In the genomic region with DNA sequence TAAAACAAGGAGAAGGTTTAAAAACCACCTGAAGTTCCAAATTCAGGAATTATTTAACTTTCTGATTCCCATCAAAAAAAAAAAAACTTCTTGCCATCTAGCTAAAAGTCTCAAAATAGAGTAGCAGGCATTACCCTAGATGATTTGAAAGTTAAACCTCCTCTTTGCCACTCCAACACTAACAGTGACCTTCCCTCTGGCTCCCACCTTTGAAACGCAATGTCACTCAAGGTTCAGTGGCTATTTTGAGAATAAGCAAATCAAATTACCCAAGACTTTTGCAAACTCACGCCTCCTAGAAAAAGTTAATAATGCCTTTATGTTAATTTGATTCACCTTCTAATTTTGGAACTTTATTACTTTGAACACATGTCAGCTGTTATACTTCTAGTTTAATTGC, we compare ENCODE assay signal across 29 cellular contexts.
"Had no signal": no experiment of that assay in that cellular context is flagged by ENCODE, and none has a peak within 500 bp of the region (broad histone marks: within the 10 kb centered on the region; RNA-seq: fewer than 3 reads in every experiment).

No MANE protein-coding gene starts in this region.

- H3K36me3 Mint-ChIP-seq: memory B cell; naive B cell; natural killer cell treated with Interleukin-12 subunit alpha and Interleukin-12 subunit beta and Interleukin-15 and Interleukin-18, amount 100 ng/mL, for 72 hours; stimulated activated naive B cell treated with anti-CD40 and anti-IgM and Interleukin-4, amounts not matched to agents 10 μg/mL and 1 μg/mL and 100 μg/mL, for 72 hours had no signal

- H3K36me3 ChIP-seq: esophagus muscularis mucosa, neutrophil, pancreas, sigmoid colon, spleen, thoracic aorta, tibial nerve, upper lobe of left lung had no signal

- ATAC-seq: foreskin keratinocyte; left lobe of liver; mucosa of descending colon; natural killer cell treated with Interleukin-12 subunit alpha and Interleukin-12 subunit beta and Interleukin-15 and Interleukin-18, amount 100 ng/mL, for 72 hours; pancreas; right cardiac atrium; stimulated activated naive B cell treated with anti-CD40 and anti-IgM and Interleukin-4, amounts not matched to agents 10 μg/mL and 1 μg/mL and 100 μg/mL, for 72 hours had no signal

- H3K4me3 ChIP-seq: dorsolateral prefrontal cortex, esophagus muscularis mucosa, lung, mucosa of descending colon, pancreas, sigmoid colon, skin epidermis, spleen, thoracic aorta, tibial nerve, upper lobe of left lung had no signal

- H3K27ac ChIP-seq: dorsolateral prefrontal cortex, foreskin keratinocyte, neutrophil, pancreas, skin epidermis, spleen, thoracic aorta, tibial nerve, upper lobe of left lung had no signal

- FAIRE-seq: keratinocyte, urothelium cell line had no signal

- H3K9me3 ChIP-seq: esophagus muscularis mucosa, mucosa of descending colon, neutrophil, pancreas, sigmoid colon, spleen, thoracic aorta, tibial nerve, upper lobe of left lung had no signal

- H3K4me3 Mint-ChIP-seq: memory B cell; naive B cell; natural killer cell treated with Interleukin-12 subunit alpha and Interleukin-12 subunit beta and Interleukin-15 and Interleukin-18, amount 100 ng/mL, for 72 hours; neural crest cell; stimulated activated naive B cell treated with anti-CD40 and anti-IgM and Interleukin-4, amounts not matched to agents 10 μg/mL and 1 μg/mL and 100 μg/mL, for 72 hours; stimulated activated naive CD8-positive, alpha-beta T cell treated with anti-CD3 and anti-CD28 coated beads, Interleukin-15, Interleukin-2, amounts not matched to agents 100 ng/mL and 50 ng/mL, for 24 hours had no signal

- H3K9me3 Mint-ChIP-seq: memory B cell; natural killer cell treated with Interleukin-12 subunit alpha and Interleukin-12 subunit beta and Interleukin-15 and Interleukin-18, amount 100 ng/mL, for 72 hours; stimulated activated naive B cell treated with anti-CD40 and anti-IgM and Interleukin-4, amounts not matched to agents 10 μg/mL and 1 μg/mL and 100 μg/mL, for 72 hours; stimulated activated naive CD8-positive, alpha-beta T cell treated with anti-CD3 and anti-CD28 coated beads, Interleukin-15, Interleukin-2, amounts not matched to agents 100 ng/mL and 50 ng/mL, for 24 hours had no signal

- H3K27ac Mint-ChIP-seq: memory B cell; naive B cell; natural killer cell treated with Interleukin-12 subunit alpha and Interleukin-12 subunit beta and Interleukin-15 and Interleukin-18, amount 100 ng/mL, for 72 hours; progenitor cell of endocrine pancreas; stimulated activated naive B cell treated with anti-CD40 and anti-IgM and Interleukin-4, amounts not matched to agents 10 μg/mL and 1 μg/mL and 100 μg/mL, for 72 hours; stimulated activated naive CD8-positive, alpha-beta T cell treated with anti-CD3 and anti-CD28 coated beads, Interleukin-15, Interleukin-2, amounts not matched to agents 100 ng/mL and 50 ng/mL, for 24 hours had no signal

- H3K27me3 Mint-ChIP-seq: memory B cell; natural killer cell treated with Interleukin-12 subunit alpha and Interleukin-12 subunit beta and Interleukin-15 and Interleukin-18, amount 100 ng/mL, for 72 hours; progenitor cell of endocrine pancreas; stimulated activated naive CD8-positive, alpha-beta T cell treated with anti-CD3 and anti-CD28 coated beads, Interleukin-15, Interleukin-2, amounts not matched to agents 100 ng/mL and 50 ng/mL, for 24 hours had no signal

- H3K4me1 Mint-ChIP-seq: memory B cell; naive B cell; neural crest cell; stimulated activated naive B cell treated with anti-CD40 and anti-IgM and Interleukin-4, amounts not matched to agents 10 μg/mL and 1 μg/mL and 100 μg/mL, for 72 hours had no signal

- H3K27me3 ChIP-seq: esophagus muscularis mucosa, foreskin keratinocyte, neutrophil, pancreas, sigmoid colon, spleen, tibial nerve, upper lobe of left lung had no signal

- DNase-seq: cerebellar nuclear complex; dorsolateral prefrontal cortex; effector CD4-positive, alpha-beta T cell; foreskin keratinocyte; glutamatergic neuron; hypothalamus; mucosa of descending colon; naive B cell; pancreas; right cardiac atrium; sigmoid colon; spleen; stimulated activated CD4-positive, alpha-beta T cell treated with anti-CD3 and anti-CD28 coated beads, Interleukin-2, amount 100 ng/mL, for 48 hours; stimulated activated naive B cell treated with anti-CD40 and anti-IgM and Interleukin-4, amounts not matched to agents 10 μg/mL and 1 μg/mL and 100 μg/mL, for 72 hours; upper lobe of left lung had no signal

- H3K4me1 ChIP-seq: foreskin keratinocyte, pancreas, spleen, tibial nerve, upper lobe of left lung had no signal
